Comparison of ENCODE assay signal across 16 cellular contexts in the genomic region with DNA sequence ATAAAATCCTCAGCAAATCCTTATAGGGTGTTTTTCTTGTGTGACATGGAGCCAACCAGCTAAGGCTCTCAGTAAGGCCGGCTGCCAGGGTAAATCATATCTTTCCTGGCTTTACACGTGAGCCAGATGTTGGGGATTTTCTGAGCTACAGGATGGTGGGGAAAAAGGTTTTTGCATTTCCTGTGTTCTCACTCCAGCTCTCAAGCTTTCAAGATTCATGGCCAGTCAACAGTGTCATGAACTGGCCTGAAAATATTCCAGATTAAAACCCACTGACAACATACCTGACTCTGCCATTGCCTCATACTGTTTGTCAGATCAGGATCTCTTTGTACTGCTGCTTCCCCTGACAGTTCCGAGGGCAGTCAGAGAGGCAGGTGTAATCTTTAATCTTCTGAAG.
A peak's percentile ranks its signal among the peaks of the same experiment; 100 is the strongest.
DNase-seq lines count a peak whose midpoint lies in the region; ATAC-seq and TF ChIP-seq lines count a peak whose summit lies in the region.
"Had no signal": no experiment of that assay in that cellular context is flagged by ENCODE, and none has a peak within 500 bp of the region (broad histone marks: within the 10 kb centered on the region; RNA-seq: fewer than 3 reads in every experiment).

No MANE protein-coding gene starts in this region.

- H3K9me2 ChIP-seq in hepatocyte (replicated peaks; ENCODE audit: insufficient read depth), result no peaks in the 10 kb centered on the region

- no peaks in the 10 kb centered on the region for H3K27me3 ChIP-seq in breast epithelium
- H3K27me3 ChIP-seq in body of pancreas, result no peaks in the 10 kb centered on the region
- H3K27me3 ChIP-seq in hepatocyte, result no peaks in the 10 kb centered on the region
- no peaks in the 10 kb centered on the region for H3K27me3 ChIP-seq in prostate gland (replicated peaks; ENCODE audit: insufficient read depth)
- H3K27me3 ChIP-seq: SJCRH30 had no signal

- no peaks in the 10 kb centered on the region for H3K27me3 Mint-ChIP-seq in MCF 10A (ENCODE audit: insufficient read depth, unreplicated experiment)
- H3K27me3 Mint-ChIP-seq: activated naive CD8-positive, alpha-beta T cell had no signal

- H3K4me2 ChIP-seq in hepatocyte, result no peak overlapping the region

- no peak overlapping the region for H3K27ac ChIP-seq in breast epithelium
- peak overlapping the region in 1 of 4 donors; percentile 12 for H3K27ac ChIP-seq in body of pancreas
- no peak overlapping the region for H3K27ac ChIP-seq in hepatocyte
- H3K27ac ChIP-seq in prostate gland, result no peak overlapping the region
- H3K27ac ChIP-seq: parathyroid adenoma, SJCRH30 had no signal

- H3K36me3 ChIP-seq in breast epithelium (no peaks in the 10 kb centered on the region), body of pancreas (replicated peaks in 1 of 2; ENCODE audit: insufficient read depth in 1 of 2, low read depth in 2 of 2) (no peaks in the 10 kb centered on the region), hepatocyte (replicated peaks; ENCODE audit: insufficient read depth, low read depth) (no peaks in the 10 kb centered on the region), prostate gland (no peaks in the 10 kb centered on the region)
- H3K36me3 ChIP-seq: SJCRH30 had no signal

- intact Hi-C loops in MCF 10A (cut with micrococcal nuclease) (no loop called here), breast epithelium (cut with DNase I; ENCODE audit: low total_unique reads) (no loop called here), body of pancreas (cut with DNase I) (no loop called here), prostate gland (cut with DNase I) (no loop called here)

- no peaks in the 10 kb centered on the region for H3K36me3 Mint-ChIP-seq in MCF 10A (ENCODE audit: insufficient read depth, unreplicated experiment)
- H3K36me3 Mint-ChIP-seq: stimulated activated effector memory CD8-positive, alpha-beta T cell treated with anti-CD3 and anti-CD28 coated beads, Interleukin-12 subunit alpha, Interleukin-12 subunit beta, amount 100 ng/mL, for 72 hours had no signal

- CTCF ChIA-PET in MCF 10A (lab: Yijun Ruan, JAX), result interaction anchor here (0.6 kb wide), 1 partner anchor 19 kb away, joined by 3 read pairs; no protein-coding TSS in a partner anchor

- peak; percentile 21 for ATAC-seq in body of pancreas
- no peak for ATAC-seq in HG03457 (IDR thresholded peaks at IDR 0.05; ENCODE audit: unreplicated experiment)
- no peak for ATAC-seq in GM18867 (IDR thresholded peaks at IDR 0.05; ENCODE audit: unreplicated experiment)
- ATAC-seq: stimulated activated effector memory CD8-positive, alpha-beta T cell treated with anti-CD3 and anti-CD28 coated beads, Interleukin-12 subunit alpha, Interleukin-12 subunit beta, amount 100 ng/mL, for 72 hours had no signal

- H3K79me2 ChIP-seq in hepatocyte, result no peaks in the 10 kb centered on the region
- H3K79me2 ChIP-seq: parathyroid adenoma had no signal

- no peaks in the 10 kb centered on the region for H4K20me1 ChIP-seq in hepatocyte (ENCODE audit: insufficient read depth, poor library complexity, severe bottlenecking)

- DNase-seq in MCF 10A (ENCODE audit: unreplicated experiment), result peak; percentile 4
- no peak for DNase-seq in breast epithelium (ENCODE audit: low spot score in 2 of 2)
- DNase-seq in body of pancreas, result peak in 1 of 4 donors; percentile 10
- peak; percentile 21 for DNase-seq in hepatocyte (ENCODE audit: low spot score)
- peak; percentile 24 for DNase-seq in stromal cell of bone marrow (ENCODE audit: low read depth)
- no peak for DNase-seq in prostate gland (ENCODE audit: low spot score)
- DNase-seq: activated CD8-positive, alpha-beta memory T cell treated with anti-CD3 and anti-CD28 coated beads, Interleukin-2, amount 50 U/mL, for 48 hours; NCI-H774; stimulated activated CD4-positive, alpha-beta T cell treated with anti-CD3 and anti-CD28 coated beads, Interleukin-2, amount 100 ng/mL, for 24 hours had no signal

- H3K4me1 Mint-ChIP-seq in MCF 10A (ENCODE audit: insufficient read depth, unreplicated experiment), result no peaks in the 10 kb centered on the region
- H3K4me1 Mint-ChIP-seq: mesothelial cell of epicardium; stimulated activated effector memory CD8-positive, alpha-beta T cell treated with anti-CD3 and anti-CD28 coated beads, Interleukin-12 subunit alpha, Interleukin-12 subunit beta, amount 100 ng/mL, for 72 hours had no signal

- TF ChIP-seq CTCF in MCF 10A (IDR thresholded peaks at IDR 0.05; ENCODE audit: unreplicated experiment) (no peak), breast epithelium (IDR thresholded peaks at IDR 0.05) (no peak), body of pancreas (IDR thresholded peaks at IDR 0.05) (no peak), hepatocyte (IDR thresholded peaks at IDR 0.05; ENCODE audit: poor library complexity) (no peak), prostate gland (IDR thresholded peaks at IDR 0.05) (no peak)

- no peak overlapping the region for H3K27ac Mint-ChIP-seq in MCF 10A (ENCODE audit: low read depth, unreplicated experiment)
- H3K27ac Mint-ChIP-seq: activated naive CD8-positive, alpha-beta T cell; mesothelial cell of epicardium; stimulated activated effector memory CD8-positive, alpha-beta T cell treated with anti-CD3 and anti-CD28 coated beads, Interleukin-12 subunit alpha, Interleukin-12 subunit beta, amount 100 ng/mL, for 72 hours had no signal

- H3K4me3 Mint-ChIP-seq in MCF 10A (ENCODE audit: unreplicated experiment), result no peak overlapping the region
- H3K4me3 Mint-ChIP-seq: activated naive CD8-positive, alpha-beta T cell; mesothelial cell of epicardium; stimulated activated effector memory CD8-positive, alpha-beta T cell treated with anti-CD3 and anti-CD28 coated beads, Interleukin-12 subunit alpha, Interleukin-12 subunit beta, amount 100 ng/mL, for 72 hours had no signal

- no peak overlapping the region for H2AFZ ChIP-seq in hepatocyte
- H2AFZ ChIP-seq: parathyroid adenoma had no signal

- TF ChIP-seq POLR2A in breast epithelium (IDR thresholded peaks at IDR 0.05) (no peak), body of pancreas (IDR thresholded peaks at IDR 0.05) (no peak), prostate gland (IDR thresholded peaks at IDR 0.05) (no peak)

- no TSS peak for BruUV-seq in MCF 10A (replicated peaks; lab: Mats Ljungman, UMichigan)

- H3K9me3 ChIP-seq in breast epithelium (no peaks in the 10 kb centered on the region), body of pancreas (peaks cover 0 to 2% (median 0%) of the 10 kb centered on the region in 3 donors), hepatocyte (ENCODE audit: low read depth) (peaks cover 10% of the 10 kb centered on the region), prostate gland (no peaks in the 10 kb centered on the region)
- H3K9me3 ChIP-seq: SJCRH30 had no signal

- no peaks in the 10 kb centered on the region for H3K9me3 Mint-ChIP-seq in MCF 10A (ENCODE audit: unreplicated experiment)

- WGBS in body of pancreas, 2 donors, result 26 to 31% methylated on average over 3 of the region's 3 CpGs
- 38% methylated on average over 3 of the region's 3 CpGs for WGBS in hepatocyte (ENCODE audit: low lambda C conversion rate, missing lambda C conversion rate)
- 22% methylated on average over 3 of the region's 3 CpGs for WGBS in prostate gland

- no peaks in the 10 kb centered on the region for H3K4me1 ChIP-seq in breast epithelium
- H3K4me1 ChIP-seq in body of pancreas, result no peaks in the 10 kb centered on the region
- H3K4me1 ChIP-seq in hepatocyte (ENCODE audit: insufficient read depth), result no peaks in the 10 kb centered on the region
- no peaks in the 10 kb centered on the region for H3K4me1 ChIP-seq in prostate gland (replicated peaks)
- H3K4me1 ChIP-seq: parathyroid adenoma, SJCRH30 had no signal

- POLR2A ChIA-PET in MCF 10A (lab: Yijun Ruan, JAX), result no interaction called here

- H3K4me3 ChIP-seq in breast epithelium, result no peak overlapping the region
- no peak overlapping the region for H3K4me3 ChIP-seq in body of pancreas
- H3K4me3 ChIP-seq in hepatocyte, result no peak overlapping the region
- no peak overlapping the region for H3K4me3 ChIP-seq in prostate gland
- H3K4me3 ChIP-seq: SJCRH30 had no signal

Comparison
In these comparisons a context has a peak if more than half of its experiments do, and no peak if none do; other contexts are left out.
1. DNase-seq: peak in MCF 10A (single experiment), hepatocyte (single experiment) and stromal cell of bone marrow (single experiment); none in breast epithelium (0 of 2) and prostate gland (single experiment).